22 cellular contexts compared by ENCODE assay signal in genomic region chr1:77741316-77741715, GRCh38. TPM values are rescaled to one million over a fixed set of nuclear protein-coding genes. Genes with fewer than 3 reads are reported as not detected.
DNase-seq lines count a peak whose midpoint lies in the region; ATAC-seq, FAIRE-seq and TF ChIP-seq lines count a peak whose summit lies in the region.
"Had no signal": no experiment of that assay in that cellular context is flagged by ENCODE, and none has a peak within 500 bp of the region (broad histone marks: within the 10 kb centered on the region; RNA-seq: fewer than 3 reads in every experiment).

No MANE protein-coding gene starts in this region.

- no peaks in the 10 kb centered on the region for H3K9me3 ChIP-seq in HepG2 (ENCODE audit: low read length)
- H3K9me3 ChIP-seq in right lobe of liver, result no peaks in the 10 kb centered on the region
- no peaks in the 10 kb centered on the region for H3K9me3 ChIP-seq in Karpas-422 (ENCODE audit: low read length)
- no peaks in the 10 kb centered on the region for H3K9me3 ChIP-seq in subcutaneous abdominal adipose tissue (ENCODE audit: control insufficient read depth in 5 of 5, low read length in 5 of 5)
- H3K9me3 ChIP-seq: A549; BLaER1 treated with 17β-estradiol and CSF1 and Interleukin-3, amounts not matched to agents 10 nM and 100 nM had no signal

- TF ChIP-seq CTCF in HepG2 (CRISPR knock-in tag; IDR thresholded peaks at IDR 0.05) (no peak), right lobe of liver (IDR thresholded peaks at IDR 0.05) (no peak)

- H3K4me1 ChIP-seq in HepG2 (ENCODE audit: insufficient read depth, low read length), result no peaks in the 10 kb centered on the region
- H3K4me1 ChIP-seq in right lobe of liver, result peaks cover 0 to 5% (median 0%) of the 10 kb centered on the region in 4 donors
- H3K4me1 ChIP-seq in Karpas-422 (ENCODE audit: low read length), result peaks cover 10% of the 10 kb centered on the region
- H3K4me1 ChIP-seq in subcutaneous abdominal adipose tissue (ENCODE audit: control insufficient read depth in 5 of 5, insufficient read depth in 5 of 5, low read length in 5 of 5), result peaks cover 0 to 14% (median 5%) of the 10 kb centered on the region in 5 donors
- H3K4me1 ChIP-seq: A549 had no signal

- no peak for FAIRE-seq in HepG2 (lab: Jason Lieb, UNC)
- FAIRE-seq in islet of Langerhans (lab: Jason Lieb, UNC), result peak; percentile 78
- FAIRE-seq: A549, GM12891 had no signal

- TF ChIP-seq POLR2A in HepG2 (IDR thresholded peaks at IDR 0.05; ENCODE audit: insufficient read depth in 1 of 2, low read depth in 2 of 2, low read length in 2 of 2), result no peak
- no peak for TF ChIP-seq POLR2A in right lobe of liver (IDR thresholded peaks at IDR 0.05)

- H3K4me3 ChIP-seq in HepG2 (replicated peaks in 1 of 3; ENCODE audit: insufficient read depth in 1 of 3, low read depth in 2 of 3, low read length in 3 of 3) (no peak overlapping the region), right lobe of liver (no peak overlapping the region), Karpas-422 (ENCODE audit: low read length) (no peak overlapping the region), subcutaneous abdominal adipose tissue (ENCODE audit: low read depth in 1 of 5, low read length in 5 of 5) (no peak overlapping the region)
- H3K4me3 ChIP-seq: A549; BLaER1 treated with 17β-estradiol and CSF1 and Interleukin-3, amounts not matched to agents 10 nM and 100 nM had no signal

- no peaks in the 10 kb centered on the region for H3K9me2 ChIP-seq in Karpas-422 (replicated peaks; ENCODE audit: insufficient read depth, low read length)

- peaks cover 22% of the 10 kb centered on the region for H3K79me2 ChIP-seq in HepG2 (ENCODE audit: insufficient read depth, low read length)
- H3K79me2 ChIP-seq in Karpas-422 (ENCODE audit: low read length), result peaks cover 28% of the 10 kb centered on the region

- H3K4me2 ChIP-seq in HepG2 (ENCODE audit: low read depth, low read length) (no peak overlapping the region), Karpas-422 (ENCODE audit: low read depth, low read length, poor library complexity, severe bottlenecking) (no peak overlapping the region)
- H3K4me2 ChIP-seq: A549; BLaER1 treated with 17β-estradiol and CSF1 and Interleukin-3, amounts not matched to agents 10 nM and 100 nM had no signal

- no TSS peak for BruUV-seq in HepG2 (replicated peaks; lab: Mats Ljungman, UMichigan)

- in situ Hi-C loops in HepG2 (cut with HindIII; ENCODE audit: extremely low pct_ligation_motif_present, low pct_unique_long_range_greater_than_20kb), result no loop called here

- H3K9ac ChIP-seq in HepG2 (ENCODE audit: insufficient read depth, low read depth, low read length) (no peak overlapping the region), Karpas-422 (ENCODE audit: low read length) (no peak overlapping the region), subcutaneous abdominal adipose tissue (ENCODE audit: low read length in 5 of 5) (peak overlapping the region in 1 of 5 donors; percentile 46)
- H3K9ac ChIP-seq: BLaER1 treated with 17β-estradiol and CSF1 and Interleukin-3, amounts not matched to agents 10 nM and 100 nM had no signal

- intact Hi-C loops in HepG2 (cut with micrococcal nuclease; ENCODE audit: unreplicated experiment), result no loop called here
- intact Hi-C loops in right lobe of liver (cut with DNase I), result no loop called here

- TF ChIP-seq RAD21 in HepG2 (CRISPR knock-in tag; IDR thresholded peaks at IDR 0.05), result no peak

- POLR2A ChIA-PET in HepG2 (lab: Yijun Ruan, JAX), result no interaction called here

- no peaks in the 10 kb centered on the region for H4K20me1 ChIP-seq in HepG2 (ENCODE audit: insufficient read depth, low read length)
- H4K20me1 ChIP-seq in Karpas-422 (ENCODE audit: insufficient read depth, low read depth, low read length), result peaks cover 12% of the 10 kb centered on the region; the same call in 1 of the 2 replicates

- H3K27ac ChIP-seq in HepG2 (ENCODE audit: extremely low read length, insufficient read depth, low read length) (no peak overlapping the region), right lobe of liver (no peak overlapping the region), Karpas-422 (ENCODE audit: low read length) (no peak overlapping the region), subcutaneous abdominal adipose tissue (ENCODE audit: low read depth, low read length) (peak overlapping the region; percentile 41)
- H3K27ac ChIP-seq: 22Rv1; A549; BLaER1 treated with 17β-estradiol and CSF1 and Interleukin-3, amounts not matched to agents 10 nM and 100 nM; C4-2B had no signal

- peaks cover 3 to 28% of the 10 kb centered on the region in 2 experiments for H3K36me3 ChIP-seq in HepG2 (replicated peaks in 1 of 2; ENCODE audit: control insufficient read depth in 1 of 2, insufficient read depth in 2 of 2, low read length in 2 of 2)
- H3K36me3 ChIP-seq in right lobe of liver, result peaks cover 0 to 18% (median 4%) of the 10 kb centered on the region in 4 donors
- 0 out of 2 replicates have a peak, but pooled peaks cover 5% of the 10 kb centered on the region for H3K36me3 ChIP-seq in Karpas-422 (ENCODE audit: insufficient read depth, low read length)
- H3K36me3 ChIP-seq in subcutaneous abdominal adipose tissue (ENCODE audit: control insufficient read depth in 5 of 5, insufficient read depth in 5 of 5, low read length in 5 of 5), result peaks cover 11 to 29% (median 23%) of the 10 kb centered on the region in 5 donors

- TF ChIP-seq EP300 in HepG2 (IDR thresholded peaks at IDR 0.05; ENCODE audit: low read depth in 2 of 2, low read length in 2 of 2) (no peak), HepG2 (CRISPR knock-in tag; IDR thresholded peaks at IDR 0.05; ENCODE audit: borderline replicate concordance) (no peak)

- DNase-seq in HepG2 (ENCODE audit: low spot score) (no peak), right lobe of liver (no peak), Karpas-422 (peak; percentile 23), RPMI8226 (no peak), NAMALWA (ENCODE audit: low spot score) (no peak), COLO829 (ENCODE audit: low spot score) (no peak)
- DNase-seq: AML-193; CD4-positive, alpha-beta T cell; CD8-positive, alpha-beta T cell; COR-L47; DMS 273 treated with DMSO at 0.1 percent for 48 hours; DMS153; DMS53; DMS79 treated with DMSO at 0.1 percent for 48 hours; GF-D8 had no signal

- CTCF ChIA-PET in HepG2 (lab: Yijun Ruan, JAX; ENCODE audit: low intra/inter-chr PET ratio, low total read pairs), result no interaction called here

- H2AFZ ChIP-seq in HepG2 (ENCODE audit: low read length), result no peak overlapping the region
- H2AFZ ChIP-seq in Karpas-422 (ENCODE audit: low read length), result no peak overlapping the region

- 100% methylated on average over 1 of the region's 1 CpG for WGBS in HepG2 (ENCODE audit: low lambda C conversion rate)
- 89% methylated on average over 1 of the region's 1 CpG for WGBS in right lobe of liver (ENCODE audit: insufficient coverage, low coverage, low lambda C conversion rate, missing lambda C conversion rate)

- ATAC-seq in HepG2 (no peak), right lobe of liver (no peak)
- ATAC-seq: A549; CD8-positive, alpha-beta T cell had no signal

- H3K27me3 ChIP-seq in HepG2 (ENCODE audit: control insufficient read depth in 1 of 2, insufficient read depth in 2 of 2, low read length in 2 of 2) (no peaks in the 10 kb centered on the region), right lobe of liver (no peaks in the 10 kb centered on the region), Karpas-422 (ENCODE audit: low read length) (no peaks in the 10 kb centered on the region), subcutaneous abdominal adipose tissue (ENCODE audit: control insufficient read depth in 5 of 5, insufficient read depth in 4 of 5, low read length in 5 of 5) (no peaks in the 10 kb centered on the region)
- H3K27me3 ChIP-seq: BLaER1 treated with 17β-estradiol and CSF1 and Interleukin-3, amounts not matched to agents 10 nM and 100 nM had no signal

RNA-seq across cellular contexts. Expression of gene USP33, which starts 18.3 kb away (rescaled TPM):
- total RNA-seq in HepG2 (2016; rRNA removed; fragmentation: Illumina TruSeq; extraction: Trizol) (48.2 and 49.1 TPM in 2 replicates), right lobe of liver (10 to 100 TPM; 16.5 to 31.0 (median 21.4) TPM)
- total RNA-seq in HepG2 (2016; cell fraction: cytosol; rRNA removed; fragmentation: Illumina TruSeq; extraction: Trizol; ENCODE audit: low read depth), result 18.9 and 21.1 TPM in 2 replicates
- total RNA-seq in HepG2 (2016; cell fraction: insoluble cytoplasmic fraction; rRNA removed; fragmentation: Illumina TruSeq; extraction: Trizol), result 49.8 and 50.1 TPM in 2 replicates
- total RNA-seq in HepG2 (2016; cell fraction: membrane; rRNA removed; fragmentation: Illumina TruSeq; extraction: Trizol), result 22.6 and 24.4 TPM in 2 replicates
- total RNA-seq in HepG2 (2016; cell fraction: nucleus; rRNA removed; fragmentation: Illumina TruSeq; extraction: Trizol), result 58.4 and 60.0 TPM in 2 replicates
- 25.3 and 32.0 TPM in 2 replicates for polyA plus RNA-seq in HepG2 (2011; rRNA removed)
- 10.5 and 15.8 TPM in 2 replicates for polyA plus RNA-seq in HepG2 (2011; cell fraction: cytosol; rRNA removed)
- 20.5 and 27.5 TPM in 2 replicates for polyA plus RNA-seq in HepG2 (2011; cell fraction: nucleus; rRNA removed)
- polyA plus RNA-seq in HepG2 (2012), result 20.1 and 26.8 TPM in 2 replicates
- 3.2 TPM in 2 replicates for polyA plus RNA-seq in HepG2 (2016; cell fraction: cytosol; fragmentation: Illumina TruSeq; extraction: Trizol; ENCODE audit: low read depth)
- polyA plus RNA-seq in HepG2 (2016; cell fraction: insoluble cytoplasmic fraction; fragmentation: Illumina TruSeq; extraction: Trizol; ENCODE audit: low read depth), result 30.4 and 32.4 TPM in 2 replicates
- 9.2 and 9.6 TPM in 2 replicates for polyA plus RNA-seq in HepG2 (2016; cell fraction: membrane; fragmentation: Illumina TruSeq; extraction: Trizol; ENCODE audit: low read depth)
- 54.1 and 58.5 TPM in 2 replicates for polyA plus RNA-seq in HepG2 (2016; cell fraction: nucleus; fragmentation: Illumina TruSeq; extraction: Trizol; ENCODE audit: insufficient read depth, low read depth)
- 13.4 and 24.4 TPM in 2 replicates for polyA minus RNA-seq in HepG2 (2011; rRNA and poly(A)+ RNA removed; ENCODE audit: low replicate concordance)
- 18.6 and 24.6 TPM in 2 replicates for polyA minus RNA-seq in HepG2 (2011; cell fraction: cytosol; rRNA and poly(A)+ RNA removed)
- 92.7 and 102 TPM in 2 replicates for polyA minus RNA-seq in HepG2 (2011; cell fraction: nucleus; rRNA and poly(A)+ RNA removed)
- 30.1 and 31.0 TPM in 2 replicates for total RNA-seq in Karpas-422 (2014; rRNA removed; shearing (Covaris generic); ENCODE audit: low replicate concordance)

RNA-seq across cellular contexts. Expression of gene MIGA1, which starts 38.1 kb away (rescaled TPM):
- total RNA-seq in HepG2 (2016; rRNA removed; fragmentation: Illumina TruSeq; extraction: Trizol), result 6.6 and 6.7 TPM in 2 replicates
- 9.2 and 10.6 TPM in 2 replicates for total RNA-seq in HepG2 (2016; cell fraction: cytosol; rRNA removed; fragmentation: Illumina TruSeq; extraction: Trizol; ENCODE audit: low read depth)
- 6.2 and 7.2 TPM in 2 replicates for total RNA-seq in HepG2 (2016; cell fraction: insoluble cytoplasmic fraction; rRNA removed; fragmentation: Illumina TruSeq; extraction: Trizol)
- 5.1 and 6.1 TPM in 2 replicates for total RNA-seq in HepG2 (2016; cell fraction: membrane; rRNA removed; fragmentation: Illumina TruSeq; extraction: Trizol)
- 9.9 and 11.1 TPM in 2 replicates for total RNA-seq in HepG2 (2016; cell fraction: nucleus; rRNA removed; fragmentation: Illumina TruSeq; extraction: Trizol)
- 3.4 and 3.8 TPM in 2 replicates for polyA plus RNA-seq in HepG2 (2011; rRNA removed)
- polyA plus RNA-seq in HepG2 (2011; cell fraction: cytosol; rRNA removed), result 1.4 and 2.6 TPM in 2 replicates
- polyA plus RNA-seq in HepG2 (2011; cell fraction: nucleus; rRNA removed), result 1.00 and 1.6 TPM in 2 replicates
- 5.7 and 6.3 TPM in 2 replicates for polyA plus RNA-seq in HepG2 (2012)
- polyA plus RNA-seq in HepG2 (2016; cell fraction: cytosol; fragmentation: Illumina TruSeq; extraction: Trizol; ENCODE audit: low read depth), result 0.17 and 0.18 TPM in 2 replicates
- 2.5 and 2.7 TPM in 2 replicates for polyA plus RNA-seq in HepG2 (2016; cell fraction: insoluble cytoplasmic fraction; fragmentation: Illumina TruSeq; extraction: Trizol; ENCODE audit: low read depth)
- 0.33 and 0.52 TPM in 2 replicates for polyA plus RNA-seq in HepG2 (2016; cell fraction: membrane; fragmentation: Illumina TruSeq; extraction: Trizol; ENCODE audit: low read depth)
- polyA plus RNA-seq in HepG2 (2016; cell fraction: nucleus; fragmentation: Illumina TruSeq; extraction: Trizol; ENCODE audit: insufficient read depth, low read depth), result 4.9 TPM in 2 replicates
- polyA minus RNA-seq in HepG2 (2011; rRNA and poly(A)+ RNA removed; ENCODE audit: low replicate concordance), result 6.6 and 10.1 TPM in 2 replicates
- 4.4 and 4.6 TPM in 2 replicates for polyA minus RNA-seq in HepG2 (2011; cell fraction: cytosol; rRNA and poly(A)+ RNA removed)
- 10.9 and 13.8 TPM in 2 replicates for polyA minus RNA-seq in HepG2 (2011; cell fraction: nucleus; rRNA and poly(A)+ RNA removed)
- total RNA-seq in right lobe of liver, result 10 to 100 TPM in 2 of 6 experiments, 1 to 10 TPM in 4; 7.7 to 12.2 (median 8.8) TPM
- total RNA-seq in Karpas-422 (2014; rRNA removed; shearing (Covaris generic); ENCODE audit: low replicate concordance), result 3.3 and 7.5 TPM in 2 replicates

RNA-seq across cellular contexts. Expression of gene ZZZ3, which starts 58.9 kb away (rescaled TPM):
- total RNA-seq in HepG2 (2016; rRNA removed; fragmentation: Illumina TruSeq; extraction: Trizol) (50.2 and 58.5 TPM in 2 replicates), right lobe of liver (10 to 100 TPM; 19.6 to 34.7 (median 25.9) TPM)
- 22.0 and 23.5 TPM in 2 replicates for total RNA-seq in HepG2 (2016; cell fraction: cytosol; rRNA removed; fragmentation: Illumina TruSeq; extraction: Trizol; ENCODE audit: low read depth)
- total RNA-seq in HepG2 (2016; cell fraction: insoluble cytoplasmic fraction; rRNA removed; fragmentation: Illumina TruSeq; extraction: Trizol), result 44.9 and 55.3 TPM in 2 replicates
- 36.9 and 42.8 TPM in 2 replicates for total RNA-seq in HepG2 (2016; cell fraction: membrane; rRNA removed; fragmentation: Illumina TruSeq; extraction: Trizol)
- 69.1 and 71.0 TPM in 2 replicates for total RNA-seq in HepG2 (2016; cell fraction: nucleus; rRNA removed; fragmentation: Illumina TruSeq; extraction: Trizol)
- polyA plus RNA-seq in HepG2 (2011; rRNA removed), result 14.7 and 18.1 TPM in 2 replicates
- 7.3 and 11.9 TPM in 2 replicates for polyA plus RNA-seq in HepG2 (2011; cell fraction: cytosol; rRNA removed)
- 13.3 and 16.5 TPM in 2 replicates for polyA plus RNA-seq in HepG2 (2011; cell fraction: nucleus; rRNA removed)
- polyA plus RNA-seq in HepG2 (2012), result 20.2 and 23.7 TPM in 2 replicates
- 2.3 and 2.9 TPM in 2 replicates for polyA plus RNA-seq in HepG2 (2016; cell fraction: cytosol; fragmentation: Illumina TruSeq; extraction: Trizol; ENCODE audit: low read depth)
- polyA plus RNA-seq in HepG2 (2016; cell fraction: insoluble cytoplasmic fraction; fragmentation: Illumina TruSeq; extraction: Trizol; ENCODE audit: low read depth), result 30.4 and 32.0 TPM in 2 replicates
- 8.8 and 8.9 TPM in 2 replicates for polyA plus RNA-seq in HepG2 (2016; cell fraction: membrane; fragmentation: Illumina TruSeq; extraction: Trizol; ENCODE audit: low read depth)
- polyA plus RNA-seq in HepG2 (2016; cell fraction: nucleus; fragmentation: Illumina TruSeq; extraction: Trizol; ENCODE audit: insufficient read depth, low read depth), result 29.0 and 34.6 TPM in 2 replicates
- 19.6 and 30.8 TPM in 2 replicates for polyA minus RNA-seq in HepG2 (2011; rRNA and poly(A)+ RNA removed; ENCODE audit: low replicate concordance)
- 28.1 and 31.3 TPM in 2 replicates for polyA minus RNA-seq in HepG2 (2011; cell fraction: cytosol; rRNA and poly(A)+ RNA removed)
- 142 and 155 TPM in 2 replicates for polyA minus RNA-seq in HepG2 (2011; cell fraction: nucleus; rRNA and poly(A)+ RNA removed)
- total RNA-seq in Karpas-422 (2014; rRNA removed; shearing (Covaris generic); ENCODE audit: low replicate concordance), result 77.9 and 113 TPM in 2 replicates
